Comparison of ENCODE assay signal across 9 cellular contexts in the genomic region with DNA sequence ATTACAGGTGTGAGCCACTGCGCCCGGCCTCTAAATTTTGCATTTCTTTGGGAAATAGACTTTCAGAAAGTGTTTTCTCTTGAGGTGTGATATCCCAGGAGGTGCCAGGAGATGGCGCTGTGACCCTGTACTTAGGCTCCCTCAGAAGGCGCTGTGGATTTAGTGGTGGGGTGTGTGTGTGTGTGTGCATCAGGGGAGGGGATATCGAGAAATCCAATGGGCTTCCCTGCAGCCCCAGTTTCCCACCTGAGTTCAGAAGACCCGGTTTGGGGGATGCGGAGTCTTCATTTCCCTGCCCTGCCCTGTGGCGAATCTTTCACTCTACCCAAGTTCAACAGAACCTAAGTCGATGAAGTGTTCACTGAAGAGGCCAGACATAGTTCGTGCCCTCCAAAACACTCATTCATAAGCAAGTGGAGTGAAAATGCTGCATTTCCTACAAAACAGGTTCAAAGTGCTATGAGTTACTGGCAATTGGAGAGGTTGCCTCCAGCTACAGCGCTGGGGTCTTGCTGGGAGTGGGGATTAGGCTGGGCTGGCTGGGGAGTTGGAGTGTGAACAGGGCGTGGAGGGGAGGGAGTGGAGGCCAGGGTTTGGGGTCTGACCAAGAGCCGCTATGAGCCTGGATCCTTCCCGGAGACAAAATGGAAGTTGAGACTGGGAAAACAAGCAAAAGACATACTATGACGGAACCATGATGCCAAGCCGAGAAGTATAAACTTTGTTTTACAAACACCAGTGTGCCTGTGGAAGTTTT. TPM values are rescaled to one million over a fixed set of nuclear protein-coding genes. Genes with fewer than 3 reads are reported as not detected.
DNase-seq lines count a peak whose midpoint lies in the region; ATAC-seq and TF ChIP-seq lines count a peak whose summit lies in the region.
"Had no signal": no experiment of that assay in that cellular context is flagged by ENCODE, and none has a peak within 500 bp of the region (broad histone marks: within the 10 kb centered on the region; RNA-seq: fewer than 3 reads in every experiment).

No MANE protein-coding gene starts in this region.

- H4K20me1 ChIP-seq in DOHH2 (ENCODE audit: control insufficient read depth, insufficient read depth, low read depth, low read length) (no peaks in the 10 kb centered on the region), SK-N-SH (ENCODE audit: insufficient read depth) (no peaks in the 10 kb centered on the region)

- TF ChIP-seq RAD21 in SK-N-SH (IDR thresholded peaks at IDR 0.05; ENCODE audit: low read length), result peak; percentile 95

- POLR2A ChIA-PET in SK-N-SH (lab: Yijun Ruan, JAX), result no interaction called here

- DNase-seq in LHCN-M2 (ENCODE audit: low read depth) (peak; percentile 41), SK-N-SH (peak; percentile 74), heart right ventricle (peak in 1 of 2 donors; percentile 34), retinal pigment epithelial cell (ENCODE audit: low read depth) (no peak)
- DNase-seq in activated naive CD4-positive, alpha-beta T cell treated with anti-CD3 and anti-CD28 coated beads for 36 hours, result peak; percentile 80

- no peaks in the 10 kb centered on the region for H3F3A ChIP-seq in DOHH2 (ENCODE audit: control insufficient read depth, insufficient read depth)
- no peaks in the 10 kb centered on the region for H3F3A ChIP-seq in SK-N-SH (replicated peaks; ENCODE audit: insufficient read depth)

- H3K27me3 ChIP-seq in DOHH2 (ENCODE audit: control insufficient read depth, low read length) (peaks cover 46% of the 10 kb centered on the region), SK-N-SH (ENCODE audit: insufficient read depth) (peaks cover 9% of the 10 kb centered on the region; the same call in 1 of the 2 replicates), heart right ventricle (peaks cover 0 to 96% (median 82%) of the 10 kb centered on the region in 7 donors)

- H3K27me3 Mint-ChIP-seq in activated naive CD4-positive, alpha-beta T cell treated with anti-CD3 and anti-CD28 coated beads for 36 hours (ENCODE audit: low read depth), result peaks cover 39% of the 10 kb centered on the region

- H3K27ac ChIP-seq in DOHH2 (ENCODE audit: low read depth, low read length) (no peak overlapping the region), SK-N-SH (ENCODE audit: low read depth in 2 of 2, low read length in 1 of 2) (no peak overlapping the region), heart right ventricle (no peak overlapping the region)

- no peaks in the 10 kb centered on the region for H3K36me3 ChIP-seq in DOHH2 (ENCODE audit: control insufficient read depth, low read length)
- H3K36me3 ChIP-seq in SK-N-SH (replicated peaks in 1 of 2; ENCODE audit: control insufficient read depth in 1 of 2, insufficient read depth in 2 of 2, low read length in 1 of 2), result no peaks in the 10 kb centered on the region
- no peaks in the 10 kb centered on the region for H3K36me3 ChIP-seq in heart right ventricle

- TF ChIP-seq EP300 in SK-N-SH (IDR thresholded peaks at IDR 0.05; ENCODE audit: borderline replicate concordance in 1 of 2, low read depth in 1 of 2, low read length in 1 of 2), result no peak

- H3K4me2 ChIP-seq in DOHH2 (ENCODE audit: low read length) (no peak overlapping the region), SK-N-SH (no peak overlapping the region)

- CTCF ChIA-PET in SK-N-SH (lab: Yijun Ruan, JAX), result interaction anchor here (0.6 to 16.1 kb wide), 47 partner anchors 9 to 637 kb away, joined by 3 to 249 read pairs (median 3); partner anchors contain the start of genes FEV, RNF25, STK36 and TTLL4
- CTCF ChIA-PET in activated naive CD4-positive, alpha-beta T cell treated with anti-CD3 and anti-CD28 coated beads for 36 hours (lab: Charles Lee), result interaction anchor here (0.6 to 7.6 kb wide), 13 partner anchors 14 to 537 kb away, joined by 3 to 84 read pairs (median 4); no protein-coding TSS in a partner anchor

- H3K9me2 ChIP-seq in DOHH2 (replicated peaks; ENCODE audit: control insufficient read depth, low read length), result no peaks in the 10 kb centered on the region
- H3K9me2 ChIP-seq in SK-N-SH, result no peaks in the 10 kb centered on the region

- H3K9me3 Mint-ChIP-seq in activated naive CD4-positive, alpha-beta T cell treated with anti-CD3 and anti-CD28 coated beads for 36 hours, result no peaks in the 10 kb centered on the region

- H3K27ac Mint-ChIP-seq in activated naive CD4-positive, alpha-beta T cell treated with anti-CD3 and anti-CD28 coated beads for 36 hours, result no peak overlapping the region
- H3K27ac Mint-ChIP-seq: activated naive CD8-positive, alpha-beta T cell had no signal

- peaks cover 5% of the 10 kb centered on the region; the same call in 1 of the 2 replicates for H3K4me1 ChIP-seq in DOHH2 (ENCODE audit: control insufficient read depth, low read length)
- peaks cover 3 to 43% of the 10 kb centered on the region in 2 experiments; a peak in 2 of 4 replicates for H3K4me1 ChIP-seq in SK-N-SH (ENCODE audit: control insufficient read depth in 1 of 2, insufficient read depth in 2 of 2, low read depth in 1 of 2, low read length in 1 of 2)
- H3K4me1 ChIP-seq in heart right ventricle, result peaks cover 0 to 9% (median 0%) of the 10 kb centered on the region in 9 donors

- H3K9ac ChIP-seq in SK-N-SH, result no peak overlapping the region

- ATAC-seq in heart right ventricle, result peak in 7 of 8 donors; percentile 16 to 69 (median 52)
- no peak for ATAC-seq in HG02759 (IDR thresholded peaks at IDR 0.05; ENCODE audit: unreplicated experiment)
- no peak for ATAC-seq in HG02973 (IDR thresholded peaks at IDR 0.05; ENCODE audit: unreplicated experiment)

- H3K9me3 ChIP-seq in DOHH2 (ENCODE audit: control insufficient read depth, insufficient read depth, low read length), result no peaks in the 10 kb centered on the region
- no peaks in the 10 kb centered on the region for H3K9me3 ChIP-seq in SK-N-SH
- H3K9me3 ChIP-seq in heart right ventricle, result no peaks in the 10 kb centered on the region

- intact Hi-C loops in activated naive CD4-positive, alpha-beta T cell treated with anti-CD3 and anti-CD28 coated beads for 36 hours (cut with micrococcal nuclease), result loop anchor here (1.0 to 10.0 kb wide), 6 partner anchors 23 to 304 kb away; no protein-coding TSS in a partner anchor
- intact Hi-C loops in heart right ventricle (cut with DNase I), result loop anchor here in 4 of 10 donors (1.0 to 10.0 kb wide), 4 partner anchors 45 to 396 kb away; no protein-coding TSS in a partner anchor

- no peak overlapping the region for H2AFZ ChIP-seq in SK-N-SH (ENCODE audit: low read depth)

- H3K4me3 Mint-ChIP-seq in activated naive CD4-positive, alpha-beta T cell treated with anti-CD3 and anti-CD28 coated beads for 36 hours, result no peak overlapping the region
- H3K4me3 Mint-ChIP-seq: activated naive CD8-positive, alpha-beta T cell had no signal

- H3K4me1 Mint-ChIP-seq in activated naive CD4-positive, alpha-beta T cell treated with anti-CD3 and anti-CD28 coated beads for 36 hours (ENCODE audit: low read depth), result no peaks in the 10 kb centered on the region

- TF ChIP-seq CTCF in DOHH2 (IDR thresholded peaks at IDR 0.05; ENCODE audit: low read depth, low read length, poor library complexity, severe bottlenecking) (peak; percentile 86), SK-N-SH (IDR thresholded peaks at IDR 0.05) (peak; percentile 81), heart right ventricle (IDR thresholded peaks at IDR 0.05) (peak; percentile 31 to 77 (median 70)), retinal pigment epithelial cell (conservative IDR thresholded peaks at IDR 0.05; ENCODE audit: low read depth, low read length) (peak; percentile 80)

- H3K79me2 ChIP-seq in DOHH2 (ENCODE audit: control insufficient read depth, low read length) (no peaks in the 10 kb centered on the region), SK-N-SH (ENCODE audit: insufficient read depth) (no peaks in the 10 kb centered on the region)

- no peaks in the 10 kb centered on the region for H3K36me3 Mint-ChIP-seq in activated naive CD4-positive, alpha-beta T cell treated with anti-CD3 and anti-CD28 coated beads for 36 hours (ENCODE audit: low read depth)
- H3K36me3 Mint-ChIP-seq: activated naive CD8-positive, alpha-beta T cell had no signal

- H3K4me3 ChIP-seq in DOHH2 (ENCODE audit: low read length) (no peak overlapping the region), SK-N-SH (ENCODE audit: low read depth in 2 of 2, low read length in 1 of 2) (no peak overlapping the region; a peak in 1 of 4 replicates), heart right ventricle (no peak overlapping the region), retinal pigment epithelial cell (ENCODE audit: low read length) (no peak overlapping the region)

- 70% methylated on average over 12 of the region's 16 CpGs for WGBS in SK-N-SH (ENCODE audit: low lambda C conversion rate)
- 18 to 24% methylated on average over 16 of the region's 16 CpGs for WGBS in heart right ventricle, 2 donors

TF ChIP-seq in SK-N-SH, 30 proteins besides CTCF, POLR2A, EP300 and RAD21 (continues in another document):
- TF ChIP-seq RCOR1 (IDR thresholded peaks at IDR 0.05; ENCODE audit: low read length), result no peak

RNA-seq across cellular contexts. Expression of gene WNT6, which starts 6.5 kb away (rescaled TPM):
- total RNA-seq in LHCN-M2 (2014; rRNA removed) (0.23 TPM in 1 of 2 replicates, not detected in the other), heart right ventricle (1 to 10 TPM in 3 of 10 donors, under 1 TPM in 7; 0.15 to 2.9 (median 0.67) TPM)
- not detected for polyA plus RNA-seq in LHCN-M2 (2012)
- polyA plus RNA-seq in SK-N-SH (2012; rRNA removed) (0.06 and 0.08 TPM in 2 replicates), heart right ventricle (1 to 10 TPM; 1.1 to 3.0 TPM)
- 0.05 and 0.13 TPM in 2 replicates for polyA plus RNA-seq in SK-N-SH (2012; cell fraction: cytosol; rRNA removed)
- 0.23 and 0.30 TPM in 2 replicates for polyA plus RNA-seq in SK-N-SH (2012; cell fraction: nucleus; rRNA removed)
- total RNA-seq in activated naive CD4-positive, alpha-beta T cell treated with anti-CD3 and anti-CD28 coated beads for 36 hours, result not detected

RNA-seq across cellular contexts. Expression of gene PRKAG3, which starts 21.5 kb away (rescaled TPM):
- 0.46 TPM in 1 of 2 replicates, not detected in the other for total RNA-seq in LHCN-M2 (2014; rRNA removed)
- 0.35 TPM for polyA plus RNA-seq in LHCN-M2 (2012)
- not detected in 2 replicates for polyA plus RNA-seq in SK-N-SH (2012; rRNA removed)
- not detected in 2 replicates for polyA plus RNA-seq in SK-N-SH (2012; cell fraction: cytosol; rRNA removed)
- polyA plus RNA-seq in SK-N-SH (2012; cell fraction: nucleus; rRNA removed), result not detected in 2 replicates
- not detected for total RNA-seq in activated naive CD4-positive, alpha-beta T cell treated with anti-CD3 and anti-CD28 coated beads for 36 hours
- total RNA-seq in heart right ventricle, result under 1 TPM in 3 of 10 donors, not detected in 7; 0.09 to 0.19 (median 0.15) TPM
- polyA plus RNA-seq in heart right ventricle, result under 1 TPM in 1 of 2 donors, not detected in 1; 0.03 TPM

RNA-seq across cellular contexts. Expression of gene WNT10A, which starts 27.6 kb away (rescaled TPM):
- 0.06 TPM in 1 of 2 replicates, not detected in the other for total RNA-seq in LHCN-M2 (2014; rRNA removed)
- polyA plus RNA-seq in LHCN-M2 (2012), result not detected
- 0.02 TPM in 1 of 2 replicates, not detected in the other for polyA plus RNA-seq in SK-N-SH (2012; rRNA removed)
- 0.01 and 0.05 TPM in 2 replicates for polyA plus RNA-seq in SK-N-SH (2012; cell fraction: cytosol; rRNA removed)
- 0.05 and 0.07 TPM in 2 replicates for polyA plus RNA-seq in SK-N-SH (2012; cell fraction: nucleus; rRNA removed)
- 1 to 10 TPM; 1.1 to 1.3 TPM for total RNA-seq in activated naive CD4-positive, alpha-beta T cell treated with anti-CD3 and anti-CD28 coated beads for 36 hours
- total RNA-seq in heart right ventricle, result under 1 TPM in 2 of 10 donors, not detected in 8; 0.28 to 0.56 TPM
- polyA plus RNA-seq in heart right ventricle, result under 1 TPM; 0.01 to 0.07 TPM

Comparison
In these comparisons a context has a peak if more than half of its experiments do, and no peak if none do; other contexts are left out.
1. ATAC-seq: peak in heart right ventricle (7 of 8); none in HG02759 (single experiment) and HG02973 (single experiment).
2. Peak in every context shown above with its lines, with median percentiles within 50 percentile points of each other: CTCF ChIP-seq.